ENCODE assay signal across 1 cellular context in the genomic region with DNA sequence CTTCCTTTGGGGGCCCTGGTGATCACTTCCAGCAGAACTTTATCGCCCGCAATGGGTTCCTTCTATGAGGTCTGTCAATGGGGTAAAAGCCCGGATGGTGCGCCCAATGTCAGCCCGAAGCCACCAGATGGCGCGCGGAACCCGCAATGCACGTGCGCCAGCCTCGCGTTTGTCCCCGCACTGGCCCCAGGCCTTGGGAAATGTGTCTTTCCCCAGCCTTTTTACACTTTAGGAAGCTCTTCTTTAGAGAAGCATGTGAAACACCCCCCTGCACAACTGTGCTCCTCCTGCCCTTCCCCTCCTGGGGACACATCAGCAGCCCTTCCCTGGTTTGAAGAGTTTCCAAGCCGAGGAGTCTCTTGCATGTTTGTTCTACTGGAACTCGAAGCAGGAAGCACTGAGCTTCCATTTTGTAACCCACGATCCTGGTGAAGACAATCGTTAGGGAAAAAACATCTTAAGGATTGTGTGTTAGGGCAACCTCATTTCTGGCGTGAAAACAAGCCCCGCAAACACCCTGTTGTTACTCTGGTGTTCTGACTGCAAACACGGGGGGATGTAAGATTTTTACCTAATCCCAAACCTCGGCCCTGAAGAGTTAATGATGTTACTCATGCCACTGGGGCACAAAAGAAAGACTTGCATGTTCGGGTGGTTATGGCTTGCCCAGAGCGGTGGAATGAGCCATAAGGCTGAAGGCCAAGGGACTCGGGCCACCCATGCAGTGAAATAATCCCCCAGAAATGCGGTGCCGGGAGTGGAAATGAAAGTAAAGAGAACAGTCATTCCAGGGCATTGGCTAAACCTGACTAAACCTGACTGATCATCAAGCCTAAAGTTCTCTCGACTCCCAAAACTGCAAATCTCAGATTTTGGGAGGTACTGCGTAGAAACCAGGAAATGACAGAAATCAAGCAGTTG.
TF ChIP-seq lines count a peak whose summit lies in the region.

No MANE protein-coding gene starts in this region.

TF ChIP-seq in K562, 482 proteins besides CTCF, POLR2A, EP300 and RAD21 (continued from another document and continues in another):
- TF ChIP-seq CHD7 (IDR thresholded peaks at IDR 0.05; ENCODE audit: low read depth, low read length), result no peak
- no peak for TF ChIP-seq FOSL1 (tag; conservative IDR thresholded peaks at IDR 0.05)
- TF ChIP-seq ARID3A (IDR thresholded peaks at IDR 0.05; ENCODE audit: borderline replicate concordance, low read depth, low read length), result no peak
- no peak for TF ChIP-seq SRSF9 (IDR thresholded peaks at IDR 0.05; ENCODE audit: borderline replicate concordance, low read depth, low read length)
- no peak for TF ChIP-seq ZBTB7A (IDR thresholded peaks at IDR 0.05; ENCODE audit: borderline replicate concordance, control insufficient read depth, low read depth, low read length)
- TF ChIP-seq ZNF717 (CRISPR knock-in tag; IDR thresholded peaks at IDR 0.05), result no peak
- peak; percentile 90 for TF ChIP-seq MYC (IDR thresholded peaks at IDR 0.05; ENCODE audit: low read depth, low read length)
- TF ChIP-seq MYC (CRISPR knock-in tag; IDR thresholded peaks at IDR 0.05; ENCODE audit: borderline replicate concordance, low read depth), result peak; percentile 70; the same call in 1 of the 2 replicates
- TF ChIP-seq NR3C1 (CRISPR knock-in tag; IDR thresholded peaks at IDR 0.05), result no peak
- TF ChIP-seq ETV5 (CRISPR knock-in tag; IDR thresholded peaks at IDR 0.05; ENCODE audit: low read depth), result no peak; the same call in 1 of the 2 replicates
- peak; percentile 46; the same call in 1 of the 2 replicates for TF ChIP-seq ZNF23 (CRISPR knock-in tag; IDR thresholded peaks at IDR 0.05)
- no peak for TF ChIP-seq ZNF318 (IDR thresholded peaks at IDR 0.05; ENCODE audit: borderline replicate concordance in 1 of 2, low read depth in 1 of 2)
- TF ChIP-seq ZNF224 (CRISPR knock-in tag; IDR thresholded peaks at IDR 0.05), result no peak
- TF ChIP-seq ZNF133 (CRISPR knock-in tag; IDR thresholded peaks at IDR 0.05), result no peak
- 0 out of 2 replicates have a peak, but pooled peaks have one; percentile 18 for TF ChIP-seq DIDO1 (tag; IDR thresholded peaks at IDR 0.05; ENCODE audit: low read depth)
- no peak for TF ChIP-seq NFE2 (IDR thresholded peaks at IDR 0.05; ENCODE audit: low read depth)
- peak; percentile 76 for TF ChIP-seq PTTG1 (tag; IDR thresholded peaks at IDR 0.05; ENCODE audit: low read depth)
- TF ChIP-seq ATF6 (CRISPR knock-in tag; IDR thresholded peaks at IDR 0.05), result no peak
- TF ChIP-seq MEIS2 (IDR thresholded peaks at IDR 0.05; ENCODE audit: partially characterized antibody), result peak; percentile 14
- TF ChIP-seq ZNF449 (CRISPR knock-in tag; IDR thresholded peaks at IDR 0.05), result peak; percentile 82
- TF ChIP-seq ZNF24 (IDR thresholded peaks at IDR 0.05), result peak; percentile 67
- no peak for TF ChIP-seq HDGF (IDR thresholded peaks at IDR 0.05)
- peak; percentile 73 for TF ChIP-seq RBM39 (optimal IDR thresholded peaks at IDR 0.05; ENCODE audit: low read depth, low read length)
